1 cellular context compared by ENCODE assay signal in genomic region chr9:136363606-136364368, GRCh38.
TF ChIP-seq lines count a peak whose summit lies in the region.

Gene DNLZ, minus strand, starts transcription at chr9:136363744. Its CDS starts 30 bp downstream, at chr9:136363714.

TF ChIP-seq in K562, 482 proteins besides CTCF, POLR2A, EP300 and RAD21 (continued from another document and continues in another):
- TF ChIP-seq MGA (IDR thresholded peaks at IDR 0.05) (peak; percentile 99), ELF1 (tag; IDR thresholded peaks at IDR 0.05) (peak; percentile 100), PYGO2 (tag; IDR thresholded peaks at IDR 0.05) (no peak), NR2C2 (CRISPR knock-in tag; IDR thresholded peaks at IDR 0.05) (peak; percentile 93), NR2C2 (tag; IDR thresholded peaks at IDR 0.05) (peak; percentile 99), HLTF (IDR thresholded peaks at IDR 0.05) (no peak), ZBTB11 (CRISPR knock-in tag; IDR thresholded peaks at IDR 0.05) (peak in 1 of 3 experiments; percentile 88; a peak in 2 of 6 replicates), BHLHE40 (IDR thresholded peaks at IDR 0.05; ENCODE audit: low read length) (peak; percentile 93), SMC3 (conservative IDR thresholded peaks at IDR 0.05; ENCODE audit: insufficient read depth, low read depth, low read length) (peak; percentile 50; the same call in 1 of the 2 replicates), ZNF174 (CRISPR knock-in tag; IDR thresholded peaks at IDR 0.05) (peak; percentile 72; the same call in 1 of the 2 replicates), CREB1 (IDR thresholded peaks at IDR 0.05) (peak; percentile 64), CREB1 (CRISPR knock-in tag; IDR thresholded peaks at IDR 0.05) (peak; percentile 87), ZNF644 (tag; IDR thresholded peaks at IDR 0.05; ENCODE audit: low read depth) (no peak), MLX (CRISPR knock-in tag; conservative IDR thresholded peaks at IDR 0.05) (0 out of 4 replicates have a peak, but pooled peaks of 1 of the 2 experiments have one; percentile 76), MED1 (CRISPR knock-in tag; IDR thresholded peaks at IDR 0.05; ENCODE audit: borderline replicate concordance) (no peak), RERE (CRISPR knock-in tag; IDR thresholded peaks at IDR 0.05; ENCODE audit: borderline replicate concordance) (0 out of 2 replicates have a peak, but pooled peaks have one; percentile 28), ZNF609 (CRISPR knock-in tag; IDR thresholded peaks at IDR 0.05; ENCODE audit: borderline replicate concordance) (peak; percentile 85; the same call in 1 of the 2 replicates), PKNOX1 (IDR thresholded peaks at IDR 0.05) (no peak), ZNF134 (CRISPR knock-in tag; conservative IDR thresholded peaks at IDR 0.05) (0 out of 2 replicates have a peak, but pooled peaks have one; percentile 39), NUFIP1 (IDR thresholded peaks at IDR 0.05; ENCODE audit: partially characterized antibody) (no peak), HNRNPUL1 (IDR thresholded peaks at IDR 0.05; ENCODE audit: low read length) (no peak), ESRRA (IDR thresholded peaks at IDR 0.05; ENCODE audit: borderline replicate concordance, low read depth) (peak; percentile 53; the same call in 1 of the 2 replicates), BDP1 (IDR thresholded peaks at IDR 0.05; ENCODE audit: insufficient read depth, insufficient read length) (no peak), POLR2AphosphoS2 (IDR thresholded peaks at IDR 0.05; ENCODE audit: low read length) (peak; percentile 97)
